Comparison of ENCODE assay signal across 20 cellular contexts in the genomic region with DNA sequence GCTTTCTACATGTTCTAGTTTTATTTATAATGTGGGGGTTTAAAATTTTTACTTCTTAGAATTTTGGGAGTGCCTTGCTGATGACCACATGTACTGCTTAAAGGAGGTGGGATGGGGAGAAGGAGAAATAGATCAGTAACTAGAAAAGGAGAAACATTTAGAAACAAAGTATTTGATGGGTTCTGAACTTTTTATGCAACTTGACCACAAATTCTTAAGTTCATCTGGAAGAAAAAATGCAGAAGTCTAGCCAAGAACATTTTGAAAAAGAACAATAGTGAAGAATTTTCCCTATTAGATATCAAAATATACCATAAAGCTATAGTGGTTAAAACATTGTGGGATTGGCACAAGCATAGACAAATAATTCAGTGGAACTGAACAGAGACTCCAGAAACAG.
"Had no signal": no experiment of that assay in that cellular context is flagged by ENCODE, and none has a peak within 500 bp of the region (broad histone marks: within the 10 kb centered on the region; RNA-seq: fewer than 3 reads in every experiment).

No MANE protein-coding gene starts in this region.

- H3K4me3 ChIP-seq: body of pancreas, esophagus squamous epithelium, sigmoid colon, thyroid gland, uterus had no signal

- H3K4me1 Mint-ChIP-seq: activated CD4-positive, alpha-beta T cell treated with anti-CD3 and anti-CD28 coated beads for 36 hours; activated CD8-positive, alpha-beta memory T cell treated with anti-CD3 and anti-CD28 coated beads, Interleukin-2, amount 10 ng/mL, durations not matched to agents 7 days and 5 days; T-helper 17 cell had no signal

- H3K27me3 ChIP-seq: body of pancreas, esophagus squamous epithelium, sigmoid colon, thyroid gland, uterus had no signal

- H3K27ac ChIP-seq: body of pancreas, parathyroid adenoma, sigmoid colon, thyroid gland, uterus had no signal

- DNase-seq: activated CD4-positive, alpha-beta memory T cell treated with anti-CD3 and anti-CD28 coated beads for 36 hours; activated CD8-positive, alpha-beta memory T cell treated with anti-CD3 and anti-CD28 coated beads, Interleukin-2, amount 10 ng/mL, durations not matched to agents 7 days and 5 days; activated naive CD4-positive, alpha-beta T cell treated with anti-CD3 and anti-CD28 coated beads for 36 hours; activated T-cell treated with anti-CD3 and anti-CD28 coated beads, Interleukin-2, amount 50 U/mL, for 1 hour; body of pancreas; central memory CD4-positive, alpha-beta T cell; cortex of kidney; effector CD4-positive, alpha-beta T cell; esophagus squamous epithelium; islet precursor cell; naive thymus-derived CD4-positive, alpha-beta T cell; sigmoid colon; stimulated activated CD4-positive, alpha-beta T cell treated with anti-CD3 and anti-CD28 coated beads, Interleukin-12 subunit alpha, Interleukin-12 subunit beta, amount 100 ng/mL, for 4 hours; stimulated activated CD4-positive, alpha-beta T cell treated with anti-CD3 and anti-CD28 coated beads, Interleukin-2, amount 100 ng/mL, for 24 hours; T-helper 17 cell; thyroid gland; uterus had no signal

- H3K36me3 ChIP-seq: esophagus squamous epithelium, sigmoid colon, thyroid gland, uterus had no signal

- H3K9ac ChIP-seq: parathyroid adenoma had no signal

- H3K4me1 ChIP-seq: uterus had no signal

- H3K9me3 Mint-ChIP-seq: activated CD4-positive, alpha-beta memory T cell treated with anti-CD3 and anti-CD28 coated beads for 36 hours; activated naive CD4-positive, alpha-beta T cell treated with anti-CD3 and anti-CD28 coated beads for 36 hours; activated T-helper 2 cell treated with anti-CD3 and anti-CD28 coated beads, Interferon-gamma antibody, Interleukin-2, Interleukin-4, amounts not matched to agents 10 μg/mL and 5 μg/mL and 100 μg/mL, durations not matched to agents 14 hours and 24 hours and 36 hours had no signal

- H3K4me3 Mint-ChIP-seq: activated CD4-positive, alpha-beta memory T cell treated with anti-CD3 and anti-CD28 coated beads for 36 hours; activated CD4-positive, alpha-beta T cell treated with anti-CD3 and anti-CD28 coated beads for 36 hours; activated CD8-positive, alpha-beta memory T cell treated with anti-CD3 and anti-CD28 coated beads, Interleukin-2, amount 10 ng/mL, durations not matched to agents 7 days and 5 days; activated naive CD4-positive, alpha-beta T cell treated with anti-CD3 and anti-CD28 coated beads for 36 hours; naive thymus-derived CD4-positive, alpha-beta T cell; T-helper 17 cell had no signal

- H3K79me2 ChIP-seq: parathyroid adenoma had no signal

- ATAC-seq: activated CD8-positive, alpha-beta memory T cell treated with anti-CD3 and anti-CD28 coated beads, Interleukin-2, amount 10 ng/mL, durations not matched to agents 7 days and 5 days; body of pancreas; T-helper 17 cell had no signal

- H3K36me3 Mint-ChIP-seq: activated CD4-positive, alpha-beta memory T cell treated with anti-CD3 and anti-CD28 coated beads for 36 hours; activated CD8-positive, alpha-beta memory T cell treated with anti-CD3 and anti-CD28 coated beads, Interleukin-2, amount 10 ng/mL, durations not matched to agents 7 days and 5 days; naive thymus-derived CD4-positive, alpha-beta T cell had no signal

- H3K27ac Mint-ChIP-seq: activated CD4-positive, alpha-beta memory T cell treated with anti-CD3 and anti-CD28 coated beads for 36 hours; activated CD4-positive, alpha-beta T cell treated with anti-CD3 and anti-CD28 coated beads for 36 hours; activated CD8-positive, alpha-beta memory T cell treated with anti-CD3 and anti-CD28 coated beads, Interleukin-2, amount 10 ng/mL, durations not matched to agents 7 days and 5 days; activated naive CD4-positive, alpha-beta T cell treated with anti-CD3 and anti-CD28 coated beads for 36 hours; activated T-helper 2 cell treated with anti-CD3 and anti-CD28 coated beads, Interferon-gamma antibody, Interleukin-2, Interleukin-4, amounts not matched to agents 10 μg/mL and 5 μg/mL and 100 μg/mL, durations not matched to agents 14 hours and 24 hours and 36 hours; naive thymus-derived CD4-positive, alpha-beta T cell; T-helper 17 cell had no signal

- H3K9me3 ChIP-seq: body of pancreas, esophagus squamous epithelium, sigmoid colon, thyroid gland, uterus had no signal

- H2AFZ ChIP-seq: parathyroid adenoma had no signal
